Comparison of ENCODE assay signal across 1 cellular context in genomic region chr3:111151438-111151837, GRCh38.
A peak's percentile ranks its signal among the peaks of the same experiment; 100 is the strongest.
TF ChIP-seq lines count a peak whose summit lies in the region.

No MANE protein-coding gene starts in this region.

TF ChIP-seq in SK-N-SH, 30 proteins besides CTCF, POLR2A, EP300 and RAD21 (continued from another document):
- TF ChIP-seq TEAD4 (IDR thresholded peaks at IDR 0.05; ENCODE audit: borderline replicate concordance, insufficient read depth), result 0 out of 2 replicates have a peak, but pooled peaks have one; percentile 29
